Comparison of ENCODE assay signal across 22 cellular contexts in genomic region chr10:12564173-12564572, GRCh38.
A peak's percentile ranks its signal among the peaks of the same experiment; 100 is the strongest.
DNase-seq lines count a peak whose midpoint lies in the region; ATAC-seq and TF ChIP-seq lines count a peak whose summit lies in the region.
"Had no signal": no experiment of that assay in that cellular context is flagged by ENCODE, and none has a peak within 500 bp of the region (broad histone marks: within the 10 kb centered on the region; RNA-seq: fewer than 3 reads in every experiment).

No MANE protein-coding gene starts in this region.

- no peaks in the 10 kb centered on the region for H3K9me3 ChIP-seq in CD4-positive, alpha-beta T cell (ENCODE audit: control insufficient read depth, low read length)
- no peaks in the 10 kb centered on the region for H3K9me3 ChIP-seq in GM23248 (ENCODE audit: low read depth)
- H3K9me3 ChIP-seq: BLaER1, body of pancreas, esophagus squamous epithelium, SJSA1, tibial nerve had no signal

- H3K27ac Mint-ChIP-seq in CD4-positive, alpha-beta T cell, result peak overlapping the region; percentile 4
- H3K27ac Mint-ChIP-seq in activated T-helper 17 cell treated with anti-CD3 and anti-CD28 coated beads, Interleukin-2, amount 50 U/mL, for 72 hours, result peak overlapping the region; percentile 75
- H3K27ac Mint-ChIP-seq in immature natural killer cell, result no peak overlapping the region
- H3K27ac Mint-ChIP-seq: activated T-helper 1 cell treated with anti-CD3 and anti-CD28 coated beads, Interleukin-12 subunit alpha, Interleukin-12 subunit beta, Interleukin-2, Interleukin-4 antibody, amounts not matched to agents 30 ng/mL and 10 ng/mL and 1 ng/mL, durations not matched to agents 14 hours and 24 hours and 36 hours had no signal

- H3K9me3 Mint-ChIP-seq in CD4-positive, alpha-beta T cell, result no peaks in the 10 kb centered on the region
- H3K9me3 Mint-ChIP-seq in activated T-helper 17 cell treated with anti-CD3 and anti-CD28 coated beads, Interleukin-2, amount 50 U/mL, for 72 hours, result no peaks in the 10 kb centered on the region
- H3K9me3 Mint-ChIP-seq in immature natural killer cell, result no peaks in the 10 kb centered on the region
- H3K9me3 Mint-ChIP-seq: activated T-helper 1 cell treated with anti-CD3 and anti-CD28 coated beads, Interleukin-12 subunit alpha, Interleukin-12 subunit beta, Interleukin-2, Interleukin-4 antibody, amounts not matched to agents 30 ng/mL and 10 ng/mL and 1 ng/mL, durations not matched to agents 14 hours and 24 hours and 36 hours had no signal

- H3K4me1 ChIP-seq in GM23248 (ENCODE audit: insufficient read depth), result no peaks in the 10 kb centered on the region; the same call in 1 of the 2 replicates
- no peaks in the 10 kb centered on the region for H3K4me1 ChIP-seq in foreskin keratinocyte
- H3K4me1 ChIP-seq: SJSA1 had no signal

- no peaks in the 10 kb centered on the region for H4K20me1 ChIP-seq in GM23248 (ENCODE audit: insufficient read depth)
- H4K20me1 ChIP-seq: BLaER1 had no signal

- H3K27ac ChIP-seq in CD4-positive, alpha-beta T cell (ENCODE audit: low read depth, low read length), result no peak overlapping the region
- H3K27ac ChIP-seq in GM23248 (no peak overlapping the region), foreskin keratinocyte (no peak overlapping the region)
- H3K27ac ChIP-seq: BLaER1, body of pancreas, esophagus squamous epithelium, SJSA1, tibial nerve had no signal

- CTCF ChIA-PET in CD4-positive, alpha-beta T cell (lab: Charles Lee), result interaction anchor here (1.0 kb wide), 1 partner anchor 9 kb away, joined by 3 read pairs; no protein-coding TSS in a partner anchor

- no peak overlapping the region for H3K4me3 ChIP-seq in GM23248
- H3K4me3 ChIP-seq: BLaER1, body of pancreas, esophagus squamous epithelium, SJSA1, tibial nerve had no signal

- H3K9me2 ChIP-seq in GM23248 (ENCODE audit: insufficient read depth), result no peaks in the 10 kb centered on the region

- no peaks in the 10 kb centered on the region for H3K27me3 ChIP-seq in CD4-positive, alpha-beta T cell (ENCODE audit: control insufficient read depth, insufficient read depth, low read length)
- H3K27me3 ChIP-seq in GM23248 (replicated peaks; ENCODE audit: insufficient read depth) (peaks cover 10% of the 10 kb centered on the region; the same call in 1 of the 2 replicates), foreskin keratinocyte (peaks cover 5% of the 10 kb centered on the region)
- H3K27me3 ChIP-seq: BLaER1, body of pancreas, esophagus squamous epithelium, SJSA1, tibial nerve had no signal

- no peaks in the 10 kb centered on the region for H3K36me3 ChIP-seq in GM23248 (ENCODE audit: low read depth)
- H3K36me3 ChIP-seq: BLaER1, esophagus squamous epithelium, SJSA1, tibial nerve had no signal

- H2AFZ ChIP-seq in GM23248, result no peak overlapping the region

- in situ Hi-C loops in GM23248 (cut with MboI), result no loop called here

- no peak for DNase-seq in CD4-positive, alpha-beta T cell
- DNase-seq in GM23248 (peak; percentile 25), foreskin keratinocyte (peak; percentile 10 to 11), immature natural killer cell (no peak), retina (no peak)
- DNase-seq in stimulated activated naive CD4-positive, alpha-beta T cell treated with Interleukin-2 at 50 U/mL for 16 hours (lab: John Stamatoyannopoulos, UW), result no peak
- DNase-seq: activated CD4-positive, alpha-beta T cell treated with anti-CD3 and anti-CD28 coated beads, Interleukin-2, amount 50 U/mL, for 1 hour; body of pancreas; DMS153; esophagus squamous epithelium; hypothalamus; left cardiac atrium; NCI-H187; occipital lobe; stimulated activated CD4-positive, alpha-beta T cell treated with anti-CD3 and anti-CD28 coated beads, Interleukin-2, amount 100 ng/mL, for 24 hours had no signal

- H3K9ac ChIP-seq in GM23248, result no peak overlapping the region
- H3K9ac ChIP-seq: BLaER1 had no signal

- H3K27me3 Mint-ChIP-seq in CD4-positive, alpha-beta T cell, result no peaks in the 10 kb centered on the region
- H3K27me3 Mint-ChIP-seq in activated T-helper 17 cell treated with anti-CD3 and anti-CD28 coated beads, Interleukin-2, amount 50 U/mL, for 72 hours, result no peaks in the 10 kb centered on the region
- no peaks in the 10 kb centered on the region for H3K27me3 Mint-ChIP-seq in immature natural killer cell (ENCODE audit: low read depth in 3 of 3)

- TF ChIP-seq CTCF in CD4-positive, alpha-beta T cell (IDR thresholded peaks at IDR 0.05), result no peak
- no peak for TF ChIP-seq CTCF in foreskin keratinocyte (conservative IDR thresholded peaks at IDR 0.05)

- H3K36me3 Mint-ChIP-seq in CD4-positive, alpha-beta T cell (ENCODE audit: low read depth), result peaks cover 15% of the 10 kb centered on the region
- H3K36me3 Mint-ChIP-seq in activated T-helper 17 cell treated with anti-CD3 and anti-CD28 coated beads, Interleukin-2, amount 50 U/mL, for 72 hours (ENCODE audit: low read depth), result no peaks in the 10 kb centered on the region
- no peaks in the 10 kb centered on the region for H3K36me3 Mint-ChIP-seq in immature natural killer cell

- no peak overlapping the region for H3K4me2 ChIP-seq in GM23248 (ENCODE audit: unreplicated experiment)
- H3K4me2 ChIP-seq: BLaER1 had no signal

- intact Hi-C loops in CD4-positive, alpha-beta T cell (cut with DNase I, micrococcal nuclease), result no loop called here

- POLR2A ChIA-PET in CD4-positive, alpha-beta T cell (lab: Charles Lee), result interaction anchor here (0.7 to 1.0 kb wide), 2 partner anchors 23 to 55 kb away, joined by 3 read pairs; no protein-coding TSS in a partner anchor

- H3F3A ChIP-seq in GM23248 (ENCODE audit: insufficient read depth), result no peaks in the 10 kb centered on the region

- H3K79me2 ChIP-seq in GM23248 (ENCODE audit: insufficient read depth), result no peaks in the 10 kb centered on the region

- peaks cover 68% of the 10 kb centered on the region for H3K4me1 Mint-ChIP-seq in CD4-positive, alpha-beta T cell (ENCODE audit: low read depth)
- peaks cover 21% of the 10 kb centered on the region for H3K4me1 Mint-ChIP-seq in activated T-helper 17 cell treated with anti-CD3 and anti-CD28 coated beads, Interleukin-2, amount 50 U/mL, for 72 hours
- H3K4me1 Mint-ChIP-seq in immature natural killer cell, result peaks cover 32 to 35% of the 10 kb centered on the region in 2 donors

- no peak for ATAC-seq in CD4-positive, alpha-beta T cell (ENCODE audit: poor library complexity)
- ATAC-seq in activated T-helper 17 cell treated with anti-CD3 and anti-CD28 coated beads, Interleukin-2, amount 50 U/mL, for 72 hours (replicated peaks), result peak; percentile 76
- ATAC-seq in foreskin keratinocyte, result peak; percentile 41
- no peak for ATAC-seq in HG03520 (IDR thresholded peaks at IDR 0.05; ENCODE audit: unreplicated experiment)
- ATAC-seq: body of pancreas, left cardiac atrium, sciatic nerve had no signal

- no peak overlapping the region for H3K4me3 Mint-ChIP-seq in CD4-positive, alpha-beta T cell
- H3K4me3 Mint-ChIP-seq in activated T-helper 17 cell treated with anti-CD3 and anti-CD28 coated beads, Interleukin-2, amount 50 U/mL, for 72 hours, result peak overlapping the region; percentile 19
- no peak overlapping the region for H3K4me3 Mint-ChIP-seq in immature natural killer cell
- H3K4me3 Mint-ChIP-seq: activated T-helper 1 cell treated with anti-CD3 and anti-CD28 coated beads, Interleukin-12 subunit alpha, Interleukin-12 subunit beta, Interleukin-2, Interleukin-4 antibody, amounts not matched to agents 30 ng/mL and 10 ng/mL and 1 ng/mL, durations not matched to agents 14 hours and 24 hours and 36 hours had no signal

- WGBS in GM23248 (ENCODE audit: low coverage in 1 of 2, low lambda C conversion rate in 2 of 2, missing lambda C conversion rate in 2 of 2), 2 experiments, result 26% methylated on average over 2 of the region's 2 CpGs

Comparison
In these comparisons a context has a peak if more than half of its experiments do, and no peak if none do; other contexts are left out.
1. ATAC-seq: peak in activated T-helper 17 cell treated with anti-CD3 and anti-CD28 coated beads, Interleukin-2, amount 50 U/mL, for 72 hours (single experiment) and foreskin keratinocyte (single experiment); none in CD4-positive, alpha-beta T cell (single experiment) and HG03520 (single experiment).
2. DNase-seq: peak in GM23248 (single experiment) and foreskin keratinocyte (2 of 2); none in CD4-positive, alpha-beta T cell (0 of 10), stimulated activated naive CD4-positive, alpha-beta T cell treated with Interleukin-2 at 50 U/mL for 16 hours (single experiment), immature natural killer cell (0 of 3) and retina (single experiment).
3. H3K27ac Mint-ChIP-seq: peak in CD4-positive, alpha-beta T cell (single experiment) and activated T-helper 17 cell treated with anti-CD3 and anti-CD28 coated beads, Interleukin-2, amount 50 U/mL, for 72 hours (single experiment); none in immature natural killer cell (0 of 6).